In genomic region chr18:28366667-28367066, GRCh38 we compare ENCODE assay signal across 22 cellular contexts.
"Had no signal": no experiment of that assay in that cellular context is flagged by ENCODE, and none has a peak within 500 bp of the region (broad histone marks: within the 10 kb centered on the region; RNA-seq: fewer than 3 reads in every experiment).

No MANE protein-coding gene starts in this region.

- H3K27me3 Mint-ChIP-seq: IgD-negative memory B cell, T-cell had no signal

- H3K9ac ChIP-seq: KMS-11, SK-N-SH had no signal

- H3K9me3 ChIP-seq: SK-N-SH had no signal

- H3K36me3 Mint-ChIP-seq: T-cell had no signal

- H3K9me2 ChIP-seq: SK-N-SH had no signal

- H3K27ac ChIP-seq: HL-60, KMS-11, RWPE1 had no signal

- ATAC-seq: K562, T-cell had no signal

- DNase-seq: Kasumi-1, MM.1S, NCI-H1092 treated with DMSO at 0.1 percent for 48 hours, NCI-H1436, NCI-H187, NCI-H2029, NCI-H2081 treated with DMSO at 0.1 percent for 48 hours, NCI-H2171, NCI-H524, NCI-H526 treated with DMSO at 0.1 percent for 48 hours, OCI-M1, SHP77, SK-N-SH, SW 1271, T-cell had no signal

- H3K4me3 Mint-ChIP-seq: IgD-negative memory B cell; T-cell; T-helper 1 cell treated with Interleukin-12 subunit alpha and Interleukin-12 subunit beta and Interleukin-4 antibody, amounts not matched to agents 30 μg/mL and 1 μg/mL, for 36 hours had no signal

- H3K4me1 Mint-ChIP-seq: IgD-negative memory B cell, T-cell had no signal

- H3K4me2 ChIP-seq: KMS-11, SK-N-SH had no signal

- H3K4me3 ChIP-seq: K562 had no signal

- FAIRE-seq: HTR-8/SVneo, K562 had no signal

- H3K27ac Mint-ChIP-seq: IgD-negative memory B cell; T-cell; T-helper 1 cell treated with Interleukin-12 subunit alpha and Interleukin-12 subunit beta and Interleukin-4 antibody, amounts not matched to agents 30 μg/mL and 1 μg/mL, for 36 hours had no signal
